In the genomic region with DNA sequence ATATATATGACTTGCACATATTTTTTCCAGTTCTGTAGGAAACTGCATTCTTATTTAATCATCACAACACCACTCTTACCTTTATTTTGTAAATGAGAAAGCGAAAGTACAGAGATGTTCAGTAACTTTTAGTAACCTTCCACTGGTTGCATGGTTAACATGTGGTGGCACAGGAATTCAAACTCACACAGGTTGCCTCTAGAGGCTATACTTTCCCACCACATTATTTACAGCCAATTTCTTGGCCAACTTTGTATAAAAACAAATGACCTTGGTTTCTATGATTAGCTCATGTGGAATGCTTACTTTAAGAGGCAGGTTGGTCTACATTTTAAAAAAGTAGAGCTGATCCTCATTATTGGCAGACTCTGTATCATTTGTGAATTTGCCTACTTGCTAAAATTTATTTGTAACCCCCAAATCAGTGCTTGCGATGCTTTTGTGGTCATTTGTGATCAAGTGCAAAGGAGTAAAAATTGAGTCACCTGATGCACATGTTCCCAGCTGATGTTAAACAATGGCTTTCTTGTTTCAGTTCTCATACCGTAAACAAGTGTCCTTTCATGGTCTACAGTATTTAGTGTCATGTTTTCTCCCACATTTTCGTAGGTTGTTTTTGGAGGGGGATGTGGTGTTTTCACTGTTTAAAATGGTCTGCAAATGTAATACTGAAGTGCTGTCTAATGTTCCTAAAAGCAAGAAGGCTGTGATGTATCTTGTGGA, we compare ENCODE assay signal across 17 cellular contexts. TPM values are rescaled to one million over a fixed set of nuclear protein-coding genes. Genes with fewer than 3 reads are reported as not detected.
DNase-seq lines count a peak whose midpoint lies in the region; ATAC-seq and TF ChIP-seq lines count a peak whose summit lies in the region.
"Had no signal": no experiment of that assay in that cellular context is flagged by ENCODE, and none has a peak within 500 bp of the region (broad histone marks: within the 10 kb centered on the region; RNA-seq: fewer than 3 reads in every experiment).

No MANE protein-coding gene starts in this region.

- intact Hi-C loops in mammary epithelial cell (cut with micrococcal nuclease) (no loop called here), MCF 10A (cut with micrococcal nuclease) (no loop called here)

- H3K9ac ChIP-seq in mammary epithelial cell (ENCODE audit: insufficient read depth, low read length) (no peak overlapping the region), KMS-11 (no peak overlapping the region)

- H3K9me3 ChIP-seq in mammary epithelial cell (replicated peaks; ENCODE audit: insufficient read depth, low read length): peaks cover 2% of the 10 kb centered on the region

- H3K4me2 ChIP-seq in mammary epithelial cell (ENCODE audit: insufficient read depth, low read depth, low read length): no peak overlapping the region
- peak overlapping the region; percentile 69 for H3K4me2 ChIP-seq in KMS-11
- H3K4me2 ChIP-seq: smooth muscle cell had no signal

- POLR2A ChIA-PET in MCF 10A (lab: Yijun Ruan, JAX): no interaction called here

- H3K27me3 Mint-ChIP-seq in MCF 10A (ENCODE audit: insufficient read depth, unreplicated experiment): no peaks in the 10 kb centered on the region
- H3K27me3 Mint-ChIP-seq in activated T-cell treated with anti-CD3 and anti-CD28 coated beads, Interleukin-2, amount 50 U/mL, for 24 hours: no peaks in the 10 kb centered on the region

- H3K36me3 ChIP-seq in mammary epithelial cell (ENCODE audit: insufficient read depth, low read length) (no peaks in the 10 kb centered on the region), KMS-11 (ENCODE audit: insufficient read depth) (no peaks in the 10 kb centered on the region)

- peak; percentile 24 for DNase-seq in mammary epithelial cell
- DNase-seq in MCF 10A (ENCODE audit: unreplicated experiment): no peak
- peak; percentile 8 for DNase-seq in fibroblast of pulmonary artery (ENCODE audit: low read depth)
- DNase-seq in activated T-cell treated with anti-CD3 and anti-CD28 coated beads, Interleukin-2, amount 50 U/mL, for 24 hours: no peak
- DNase-seq in coronary artery (ENCODE audit: low spot score): no peak
- DNase-seq: 8988T; amygdala; CD8-positive, alpha-beta T cell; foreskin fibroblast; NCI-H1694; NCI-H774; RPMI8226; T-helper 2 cell had no signal

- no peak overlapping the region for H2AFZ ChIP-seq in mammary epithelial cell (ENCODE audit: low read depth, low read length)
- H2AFZ ChIP-seq in KMS-11 (ENCODE audit: low read depth): peak overlapping the region; percentile 8; the same call in 1 of the 2 replicates

- H3K4me3 ChIP-seq in mammary epithelial cell (replicated peaks in 1 of 3; ENCODE audit: insufficient read depth in 1 of 3, low read depth in 2 of 3, low read length in 3 of 3): no peak overlapping the region
- no peak overlapping the region for H3K4me3 ChIP-seq in KMS-11 (IDR thresholded peaks at IDR 0.05; ENCODE audit: insufficient read depth, low read depth, low read length)
- no peak overlapping the region for H3K4me3 ChIP-seq in fibroblast of pulmonary artery (replicated peaks; ENCODE audit: low read depth, low read length)
- H3K4me3 ChIP-seq in coronary artery: no peak overlapping the region
- H3K4me3 ChIP-seq: smooth muscle cell had no signal

- in situ Hi-C loops in mammary epithelial cell (cut with MboI; ENCODE audit: low sequenced_read_pairs in 2 of 2): no loop called here

- BruUV-seq in mammary epithelial cell (replicated peaks; lab: Mats Ljungman, UMichigan) (no TSS peak), MCF 10A (replicated peaks; lab: Mats Ljungman, UMichigan) (no TSS peak)

- H3K9me3 Mint-ChIP-seq in MCF 10A (ENCODE audit: unreplicated experiment): peaks cover 7% of the 10 kb centered on the region
- H3K9me3 Mint-ChIP-seq in activated T-cell treated with anti-CD3 and anti-CD28 coated beads, Interleukin-2, amount 50 U/mL, for 24 hours: peaks cover 5% of the 10 kb centered on the region

- no peaks in the 10 kb centered on the region for H3K79me2 ChIP-seq in mammary epithelial cell (ENCODE audit: insufficient read depth, low read length)
- H3K79me2 ChIP-seq in KMS-11 (ENCODE audit: insufficient read depth, low read depth): no peaks in the 10 kb centered on the region

- dilution Hi-C loops in mammary epithelial cell (cut with HindIII; ENCODE audit: low sequenced_read_pairs): no loop called here

- no peak overlapping the region for H3K27ac Mint-ChIP-seq in MCF 10A (ENCODE audit: low read depth, unreplicated experiment)
- no peak overlapping the region for H3K27ac Mint-ChIP-seq in activated T-cell treated with anti-CD3 and anti-CD28 coated beads, Interleukin-2, amount 50 U/mL, for 24 hours
- H3K27ac Mint-ChIP-seq: CD8-positive, alpha-beta T cell had no signal

- no peaks in the 10 kb centered on the region for H3K36me3 Mint-ChIP-seq in MCF 10A (ENCODE audit: insufficient read depth, unreplicated experiment)
- peaks cover 5% of the 10 kb centered on the region for H3K36me3 Mint-ChIP-seq in activated T-cell treated with anti-CD3 and anti-CD28 coated beads, Interleukin-2, amount 50 U/mL, for 24 hours (ENCODE audit: low read depth)

- H3K4me1 Mint-ChIP-seq in MCF 10A (ENCODE audit: insufficient read depth, unreplicated experiment): no peaks in the 10 kb centered on the region
- peaks cover 10% of the 10 kb centered on the region for H3K4me1 Mint-ChIP-seq in activated T-cell treated with anti-CD3 and anti-CD28 coated beads, Interleukin-2, amount 50 U/mL, for 24 hours (ENCODE audit: low read depth)

- no peak for ATAC-seq in GM21367 (IDR thresholded peaks at IDR 0.05; ENCODE audit: unreplicated experiment)
- ATAC-seq: CD8-positive, alpha-beta T cell had no signal

- CTCF ChIA-PET in mammary epithelial cell (lab: Charles Lee; ENCODE audit: low non-redundant PET) (interaction anchor here (0.8 kb wide), 1 partner anchor 465 kb away, joined by 5 read pairs; no protein-coding TSS in a partner anchor), MCF 10A (lab: Yijun Ruan, JAX) (no interaction called here)

- TF ChIP-seq CTCF in mammary epithelial cell (conservative IDR thresholded peaks at IDR 0.05 in 1 of 2, IDR thresholded peaks at IDR 0.05 in 1 of 2; ENCODE audit: extremely low read depth in 1 of 2, insufficient read depth in 1 of 2, low read depth in 1 of 2, low read length in 2 of 2) (no peak), MCF 10A (IDR thresholded peaks at IDR 0.05; ENCODE audit: unreplicated experiment) (no peak), KMS-11 (conservative IDR thresholded peaks at IDR 0.05; ENCODE audit: low read depth, low read length) (no peak), fibroblast of pulmonary artery (IDR thresholded peaks at IDR 0.05; ENCODE audit: low read length, missing control alignments) (no peak), coronary artery (IDR thresholded peaks at IDR 0.05) (no peak)

- WGBS in mammary epithelial cell (ENCODE audit: low coverage, missing lambda C conversion rate): 74% methylated on average over 4 of the region's 4 CpGs

- H3K4me1 ChIP-seq in mammary epithelial cell (ENCODE audit: insufficient read depth, low read length) (no peaks in the 10 kb centered on the region), KMS-11 (ENCODE audit: low read depth, poor library complexity, severe bottlenecking) (peaks cover 17% of the 10 kb centered on the region)

- no peak overlapping the region for H3K27ac ChIP-seq in mammary epithelial cell (ENCODE audit: insufficient read depth, low read depth, low read length)
- no peak overlapping the region; the same call in 1 of the 2 replicates for H3K27ac ChIP-seq in KMS-11
- peak overlapping the region; percentile 84 for H3K27ac ChIP-seq in temporal lobe (ENCODE audit: low read depth, low read length)
- H3K27ac ChIP-seq in coronary artery: no peak overlapping the region

- no peak overlapping the region for H3K4me3 Mint-ChIP-seq in MCF 10A (ENCODE audit: unreplicated experiment)
- no peak overlapping the region for H3K4me3 Mint-ChIP-seq in activated T-cell treated with anti-CD3 and anti-CD28 coated beads, Interleukin-2, amount 50 U/mL, for 24 hours
- H3K4me3 Mint-ChIP-seq: CD8-positive, alpha-beta T cell had no signal

- H3K27me3 ChIP-seq in mammary epithelial cell (ENCODE audit: insufficient read depth, low read length) (no peaks in the 10 kb centered on the region), KMS-11 (ENCODE audit: insufficient read depth, low read depth) (no peaks in the 10 kb centered on the region)

- H4K20me1 ChIP-seq in mammary epithelial cell (ENCODE audit: insufficient read depth, low read length): no peaks in the 10 kb centered on the region
- no peaks in the 10 kb centered on the region for H4K20me1 ChIP-seq in KMS-11 (ENCODE audit: insufficient read depth)

RNA-seq across cellular contexts. Expression of gene BBS9, which starts 14.8 kb away (rescaled TPM):
- total RNA-seq in mammary epithelial cell (10 to 100 TPM; 11.3 to 17.3 TPM), MCF 10A (2022) (5.1 and 7.2 TPM in 2 replicates), temporal lobe (60.5 TPM)
- 4.8 TPM for polyA plus RNA-seq in mammary epithelial cell
- 3.9 TPM for polyA minus RNA-seq in mammary epithelial cell

RNA-seq across cellular contexts. Expression of gene RP9, which starts 35.0 kb away (rescaled TPM):
- 10 to 100 TPM in 1 of 2 donors, 1 to 10 TPM in 1; 7.2 to 17.1 TPM for total RNA-seq in mammary epithelial cell
- polyA plus RNA-seq in mammary epithelial cell: 17.6 TPM
- polyA minus RNA-seq in mammary epithelial cell: 6.9 TPM
- total RNA-seq in MCF 10A (2022): 29.1 and 32.1 TPM in 2 replicates
- total RNA-seq in temporal lobe: 5.7 TPM

Comparison
In these comparisons a context has a peak if more than half of its experiments do, and no peak if none do; other contexts are left out.
1. DNase-seq: peak in mammary epithelial cell (single experiment) and fibroblast of pulmonary artery (single experiment); none in MCF 10A (single experiment), activated T-cell treated with anti-CD3 and anti-CD28 coated beads, Interleukin-2, amount 50 U/mL, for 24 hours (single experiment) and coronary artery (single experiment).